Comparison of ENCODE assay signal across 13 cellular contexts in genomic region chr1:244672961-244673695, GRCh38. TPM values are rescaled to one million over a fixed set of nuclear protein-coding genes. Genes with fewer than 3 reads are reported as not detected.
DNase-seq lines count a peak whose midpoint lies in the region; ATAC-seq and TF ChIP-seq lines count a peak whose summit lies in the region.
"Had no signal": no experiment of that assay in that cellular context is flagged by ENCODE, and none has a peak within 500 bp of the region (broad histone marks: within the 10 kb centered on the region; RNA-seq: fewer than 3 reads in every experiment).

No MANE protein-coding gene starts in this region.

- POLR2A ChIA-PET in naive thymus-derived CD4-positive, alpha-beta T cell (lab: Charles Lee): no interaction called here

- H3K4me3 ChIP-seq in cardiac fibroblast (replicated peaks in 1 of 2; ENCODE audit: low read depth in 2 of 2, low read length in 2 of 2) (no peak overlapping the region), hepatocyte (no peak overlapping the region), stomach smooth muscle (ENCODE audit: low read length in 2 of 2) (peak overlapping the region in 1 of 2 donors; percentile 10)
- H3K4me3 ChIP-seq in naive thymus-derived CD4-positive, alpha-beta T cell (ENCODE audit: low read length): no peak overlapping the region

- H3K27me3 ChIP-seq in hepatocyte: no peaks in the 10 kb centered on the region
- H3K27me3 ChIP-seq in stomach smooth muscle (ENCODE audit: control insufficient read depth in 1 of 2, insufficient read depth in 2 of 2, low read length in 2 of 2): no peaks in the 10 kb centered on the region
- no peaks in the 10 kb centered on the region for H3K27me3 ChIP-seq in naive thymus-derived CD4-positive, alpha-beta T cell (ENCODE audit: control insufficient read depth in 2 of 2, insufficient read depth in 2 of 2, low read length in 2 of 2)
- H3K27me3 ChIP-seq: neutrophil had no signal

- no peak overlapping the region for H3K4me3 Mint-ChIP-seq in naive thymus-derived CD4-positive, alpha-beta T cell
- H3K4me3 Mint-ChIP-seq: activated naive CD8-positive, alpha-beta T cell had no signal

- no peak for TF ChIP-seq CTCF in cardiac fibroblast (IDR thresholded peaks at IDR 0.05; ENCODE audit: low read depth, low read length)
- TF ChIP-seq CTCF in hepatocyte (IDR thresholded peaks at IDR 0.05; ENCODE audit: poor library complexity): no peak

- no peak overlapping the region for H2AFZ ChIP-seq in hepatocyte

- H3K9ac ChIP-seq in stomach smooth muscle (ENCODE audit: low read length in 2 of 2): no peak overlapping the region

- intact Hi-C loops in naive thymus-derived CD4-positive, alpha-beta T cell (cut with micrococcal nuclease): no loop called here

- H3K27me3 Mint-ChIP-seq in naive thymus-derived CD4-positive, alpha-beta T cell: no peaks in the 10 kb centered on the region
- H3K27me3 Mint-ChIP-seq: activated naive CD8-positive, alpha-beta T cell had no signal

- no peaks in the 10 kb centered on the region for H3K36me3 ChIP-seq in hepatocyte (replicated peaks; ENCODE audit: insufficient read depth, low read depth)
- no peaks in the 10 kb centered on the region for H3K36me3 ChIP-seq in stomach smooth muscle (ENCODE audit: control insufficient read depth in 2 of 2, insufficient read depth in 2 of 2, low read length in 2 of 2)
- H3K36me3 ChIP-seq in naive thymus-derived CD4-positive, alpha-beta T cell (ENCODE audit: control insufficient read depth in 2 of 3, insufficient read depth in 3 of 3, low read length in 3 of 3): peaks cover 0 to 6% (median 4%) of the 10 kb centered on the region in 3 experiments
- H3K36me3 ChIP-seq: neutrophil had no signal

- H3K36me3 Mint-ChIP-seq in naive thymus-derived CD4-positive, alpha-beta T cell: peaks cover 7 to 52% (median 26%) of the 10 kb centered on the region in 5 donors

- peaks cover 10% of the 10 kb centered on the region for H4K20me1 ChIP-seq in hepatocyte (ENCODE audit: insufficient read depth, poor library complexity, severe bottlenecking)

- H3K27ac ChIP-seq in hepatocyte (peak overlapping the region; percentile 36), stomach smooth muscle (ENCODE audit: low read length) (peak overlapping the region; percentile 37)
- H3K27ac ChIP-seq in naive thymus-derived CD4-positive, alpha-beta T cell (ENCODE audit: low read depth, low read length): no peak overlapping the region
- H3K27ac ChIP-seq: neutrophil had no signal

- no peaks in the 10 kb centered on the region for H3K9me2 ChIP-seq in hepatocyte (replicated peaks; ENCODE audit: insufficient read depth)

- no peaks in the 10 kb centered on the region for H3K9me3 ChIP-seq in hepatocyte (ENCODE audit: low read depth)
- H3K9me3 ChIP-seq in stomach smooth muscle (ENCODE audit: control insufficient read depth in 2 of 2, low read length in 2 of 2): no peaks in the 10 kb centered on the region
- H3K9me3 ChIP-seq in naive thymus-derived CD4-positive, alpha-beta T cell (ENCODE audit: control insufficient read depth in 2 of 3, low read length in 3 of 3): no peaks in the 10 kb centered on the region
- H3K9me3 ChIP-seq: neutrophil had no signal

- 43% methylated on average over 4 of the region's 4 CpGs for WGBS in hepatocyte (ENCODE audit: low lambda C conversion rate, missing lambda C conversion rate)

- H3K79me2 ChIP-seq in hepatocyte: peaks cover 75% of the 10 kb centered on the region

- H3K27ac Mint-ChIP-seq in naive thymus-derived CD4-positive, alpha-beta T cell: no peak overlapping the region
- H3K27ac Mint-ChIP-seq: activated naive CD8-positive, alpha-beta T cell had no signal

- peaks cover 6 to 44% (median 34%) of the 10 kb centered on the region in 7 donors for H3K4me1 Mint-ChIP-seq in naive thymus-derived CD4-positive, alpha-beta T cell

- H3K4me1 ChIP-seq in hepatocyte (ENCODE audit: insufficient read depth) (peaks cover 12% of the 10 kb centered on the region), stomach smooth muscle (ENCODE audit: control insufficient read depth, insufficient read depth, low read length) (no peaks in the 10 kb centered on the region)
- no peaks in the 10 kb centered on the region for H3K4me1 ChIP-seq in naive thymus-derived CD4-positive, alpha-beta T cell (ENCODE audit: control insufficient read depth in 2 of 2, insufficient read depth in 2 of 2, low read length in 2 of 2)

- H3K4me2 ChIP-seq in hepatocyte: peak overlapping the region; percentile 23

- DNase-seq in HCEC 1CT (peak; percentile 36), cardiac fibroblast (ENCODE audit: low read depth in 2 of 2) (peak; percentile 56 to 65), hepatocyte (ENCODE audit: low spot score) (no peak), putamen (ENCODE audit: low spot score) (no peak), T-helper 2 cell (no peak)
- no peak for DNase-seq in stimulated activated CD4-positive, alpha-beta T cell treated with anti-CD3 and anti-CD28 coated beads, Interleukin-1b, Interleukin-23, amount 100 ng/mL, for 48 hours
- DNase-seq in naive thymus-derived CD4-positive, alpha-beta T cell: no peak
- DNase-seq: activated CD4-positive, alpha-beta T cell treated with anti-CD3 and anti-CD28 coated beads, Interleukin-2, amount 50 U/mL, for 1 hour; NCI-H748 treated with DMSO at 0.1 percent for 48 hours; trophoblast cell had no signal

- CTCF ChIA-PET in naive thymus-derived CD4-positive, alpha-beta T cell (lab: Charles Lee): no interaction called here

- H3K9me3 Mint-ChIP-seq in naive thymus-derived CD4-positive, alpha-beta T cell: peaks cover 0 to 4% (median 0%) of the 10 kb centered on the region in 11 donors

- no peak for ATAC-seq in naive thymus-derived CD4-positive, alpha-beta T cell

RNA-seq across cellular contexts. Expression of gene DESI2, which starts 20.2 kb away (rescaled TPM):
- 48.2 and 48.6 TPM in 2 replicates for total RNA-seq in hepatocyte
- 20.5 and 31.5 TPM in 2 replicates for polyA plus RNA-seq in hepatocyte
- 10 to 100 TPM; 13.0 to 23.4 (median 17.6) TPM for total RNA-seq in naive thymus-derived CD4-positive, alpha-beta T cell
- polyA plus RNA-seq in naive thymus-derived CD4-positive, alpha-beta T cell: 10 to 100 TPM in 1 of 2 donors, 1 to 10 TPM in 1; 10.0 to 12.3 TPM

Comparison
In these comparisons a context has a peak if more than half of its experiments do, and no peak if none do; other contexts are left out.
1. DNase-seq: peak in HCEC 1CT (single experiment) and cardiac fibroblast (2 of 2); none in hepatocyte (single experiment), stimulated activated CD4-positive, alpha-beta T cell treated with anti-CD3 and anti-CD28 coated beads, Interleukin-1b, Interleukin-23, amount 100 ng/mL, for 48 hours (single experiment), putamen (single experiment), T-helper 2 cell (0 of 5) and naive thymus-derived CD4-positive, alpha-beta T cell (0 of 9).